30 cellular contexts compared by ENCODE assay signal in the genomic region with DNA sequence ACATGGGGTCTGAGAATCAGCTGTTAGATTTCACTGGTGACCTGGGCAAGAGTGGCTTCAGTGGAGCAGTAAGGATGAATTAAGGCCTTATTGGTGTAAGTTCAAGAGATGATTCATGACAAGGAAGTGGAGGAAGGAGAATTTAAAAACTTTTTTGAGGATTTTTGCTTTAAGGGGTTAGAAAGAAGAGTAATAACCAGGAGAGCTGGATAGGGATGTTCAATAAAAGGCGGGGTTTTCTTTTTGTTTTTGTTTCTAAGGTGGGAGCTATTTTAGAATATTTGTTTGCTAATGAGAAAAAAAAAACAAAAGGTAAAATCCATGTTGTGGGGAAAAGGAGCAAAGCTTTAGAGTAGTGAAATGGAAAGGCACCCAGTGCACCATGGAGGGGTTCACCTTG. TPM values are rescaled to one million over a fixed set of nuclear protein-coding genes. Genes with fewer than 3 reads are reported as not detected.
"Had no signal": no experiment of that assay in that cellular context is flagged by ENCODE, and none has a peak within 500 bp of the region (broad histone marks: within the 10 kb centered on the region; RNA-seq: fewer than 3 reads in every experiment).

No MANE protein-coding gene starts in this region.

- DNase-seq: activated CD4-positive, alpha-beta memory T cell treated with anti-CD3 and anti-CD28 coated beads, Interleukin-2, amount 10 ng/mL, durations not matched to agents 7 days and 5 days; activated CD4-positive, alpha-beta T cell treated with anti-CD3 and anti-CD28 coated beads for 1 hour; activated CD4-positive, alpha-beta T cell treated with anti-CD3 and anti-CD28 coated beads for 4 hours; activated CD4-positive, alpha-beta T cell treated with anti-CD3 and anti-CD28 coated beads, Interleukin-2, amount 10 ng/mL, durations not matched to agents 7 days and 5 days; activated CD4-positive, alpha-beta T cell treated with anti-CD3 and anti-CD28 coated beads, Interleukin-2, amount 50 U/mL, for 4 hours; activated CD8-positive, alpha-beta memory T cell treated with anti-CD3 and anti-CD28 coated beads, Interleukin-2, amount 50 U/mL, for 48 hours; activated gamma-delta T cell; activated naive CD4-positive, alpha-beta T cell; activated naive CD4-positive, alpha-beta T cell treated with anti-CD3 and anti-CD28 coated beads, Interleukin-2, amount 10 ng/mL, durations not matched to agents 7 days and 5 days; activated naive CD8-positive, alpha-beta T cell treated with anti-CD3 and anti-CD28 coated beads, Interleukin-2, amount 10 ng/mL, durations not matched to agents 7 days and 5 days; activated T-cell treated with anti-CD3 and anti-CD28 coated beads for 4 hours; activated T-cell treated with anti-CD3 and anti-CD28 coated beads, Interleukin-2, amount 50 U/mL, for 24 hours; activated T-cell treated with anti-CD3 and anti-CD28 coated beads, Interleukin-2, amount 50 U/mL, for 72 hours; central memory CD4-positive, alpha-beta T cell; cerebellar nuclear complex; colonic mucosa; effector CD8-positive, alpha-beta T cell; esophagus squamous epithelium; head of caudate nucleus; hippocampal formation had no signal

- H3K27ac ChIP-seq: ascending aorta, breast epithelium, cardiac muscle cell, colonic mucosa, epithelial cell of prostate, esophagus squamous epithelium, VCaP had no signal

- H3K27me3 ChIP-seq: ascending aorta, breast epithelium, cardiac muscle cell, colonic mucosa, esophagus squamous epithelium had no signal

- ATAC-seq: activated naive CD4-positive, alpha-beta T cell treated with anti-CD3 and anti-CD28 coated beads, Interleukin-2, amount 50 U/mL, for 72 hours; activated T-cell treated with anti-CD3 and anti-CD28 coated beads, Interleukin-2, amount 50 U/mL, for 72 hours; WTC11 had no signal

- H3K4me3 ChIP-seq: ascending aorta, breast epithelium, cardiac muscle cell, colonic mucosa, esophagus squamous epithelium had no signal

- H3K4me1 ChIP-seq: ascending aorta, breast epithelium, colonic mucosa, esophagus squamous epithelium had no signal

- H3K9me3 ChIP-seq: ascending aorta, breast epithelium, colonic mucosa, esophagus squamous epithelium had no signal

- FAIRE-seq: endometrium, endothelial cell of umbilical vein, frontal cortex had no signal

- H3K36me3 ChIP-seq: ascending aorta, breast epithelium, cardiac muscle cell, colonic mucosa, esophagus squamous epithelium had no signal

RNA-seq across cellular contexts. Expression of gene DHH, which starts 51.8 kb away (rescaled TPM):
- polyA plus RNA-seq: cardiac muscle cell had no signal
